In the genomic region with DNA sequence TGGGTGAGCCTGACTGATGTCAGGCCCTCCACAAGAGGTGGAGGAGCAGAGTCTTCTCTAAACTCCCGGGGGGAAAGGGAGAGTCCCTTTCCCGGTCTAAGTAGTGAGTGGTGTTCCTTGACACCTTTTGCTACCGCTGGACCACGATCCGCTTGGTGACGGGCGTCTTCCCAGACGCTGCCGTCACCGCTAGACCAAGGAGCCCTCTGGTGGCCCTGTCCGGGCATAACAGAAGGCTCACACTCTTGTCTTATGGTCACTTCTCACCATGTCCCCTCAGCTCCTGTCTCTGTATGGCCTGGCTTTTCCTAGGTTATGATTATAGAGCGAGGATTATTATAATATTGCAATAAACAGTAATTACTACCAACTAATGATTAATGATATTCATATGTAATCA, we compare ENCODE assay signal across 8 cellular contexts. TPM values are rescaled to one million over a fixed set of nuclear protein-coding genes. Genes with fewer than 3 reads are reported as not detected.
DNase-seq lines count a peak whose midpoint lies in the region; ATAC-seq and TF ChIP-seq lines count a peak whose summit lies in the region.
"Not testable (repeated sequence)": the region's sequence is repeated elsewhere in the genome, so short reads cannot be mapped to it uniquely, and the experiment has no call there.

No MANE protein-coding gene starts in this region.

- ATAC-seq in heart right ventricle; naive thymus-derived CD8-positive, alpha-beta T cell; aorta (ENCODE audit: low FRiP score): not testable (repeated sequence)

- H3K4me1 ChIP-seq in SK-N-SH (ENCODE audit: control insufficient read depth in 1 of 2, insufficient read depth in 2 of 2, low read depth in 1 of 2, low read length in 1 of 2); heart right ventricle; aorta (ENCODE audit: control insufficient read depth in 1 of 2, insufficient read depth in 2 of 2, low read length in 2 of 2): not testable (repeated sequence)

- not testable (repeated sequence) for H3K9me3 Mint-ChIP-seq in naive thymus-derived CD8-positive, alpha-beta T cell

- not testable (repeated sequence) for H3K36me3 Mint-ChIP-seq in naive thymus-derived CD8-positive, alpha-beta T cell

- not testable (repeated sequence) for H3K4me2 ChIP-seq in SK-N-SH

- CTCF ChIA-PET in SK-N-SH (lab: Yijun Ruan, JAX), result interaction anchor here (0.7 to 5.1 kb wide), 21 partner anchors 9 to 117 kb away, joined by 3 to 42 read pairs (median 4); partner anchors contain the start of gene FANCA

- POLR2A ChIA-PET in SK-N-SH (lab: Yijun Ruan, JAX), result not testable (repeated sequence)
- POLR2A ChIA-PET in naive thymus-derived CD8-positive, alpha-beta T cell (lab: Charles Lee), result interaction anchor here (0.6 to 3.9 kb wide), 6 partner anchors 45 to 92 kb away, joined by 4 to 23 read pairs (median 6); partner anchors contain the start of gene SPATA2L

- not testable (repeated sequence) for H3K9me3 ChIP-seq in SK-N-SH; heart right ventricle; aorta (ENCODE audit: control insufficient read depth, low read length)

- H3K27ac ChIP-seq in SK-N-SH (ENCODE audit: low read depth in 2 of 2, low read length in 1 of 2); heart right ventricle; aorta (ENCODE audit: low read depth in 1 of 2, low read length in 2 of 2): not testable (repeated sequence)

- H4K20me1 ChIP-seq in SK-N-SH (ENCODE audit: insufficient read depth), result not testable (repeated sequence)

- not testable (repeated sequence) for H3K9me2 ChIP-seq in SK-N-SH

- H3K79me2 ChIP-seq in SK-N-SH (ENCODE audit: insufficient read depth), result not testable (repeated sequence)

- not testable (repeated sequence) for H3K9ac ChIP-seq in SK-N-SH

- peak; percentile 65 for TF ChIP-seq RAD21 in SK-N-SH (IDR thresholded peaks at IDR 0.05; ENCODE audit: low read length)

- peak; percentile 57 for TF ChIP-seq CTCF in GM12872 (IDR thresholded peaks at IDR 0.05; ENCODE audit: insufficient read depth, low read depth, low read length)
- peak; percentile 56 for TF ChIP-seq CTCF in SK-N-SH (IDR thresholded peaks at IDR 0.05)
- peak; percentile 59 for TF ChIP-seq CTCF in cardiac fibroblast (IDR thresholded peaks at IDR 0.05; ENCODE audit: low read depth, low read length)
- TF ChIP-seq CTCF in heart right ventricle (IDR thresholded peaks at IDR 0.05), result peak; percentile 43 to 82 (median 75)

- TF ChIP-seq EP300 in SK-N-SH (IDR thresholded peaks at IDR 0.05; ENCODE audit: borderline replicate concordance in 1 of 2, low read depth in 1 of 2, low read length in 1 of 2), result not testable (repeated sequence)

- not testable (repeated sequence) for DNase-seq in SK-N-SH
- DNase-seq in activated T-cell treated with anti-CD3 and anti-CD28 coated beads for 24 hours (ENCODE audit: low read depth), result peak; percentile 32
- peak; percentile 41 to 52 for DNase-seq in cardiac fibroblast (ENCODE audit: low read depth in 2 of 2)
- DNase-seq in heart right ventricle, result peak; percentile 52 to 62
- DNase-seq in naive thymus-derived CD8-positive, alpha-beta T cell, result peak; percentile 26 to 83 (median 60)
- DNase-seq in stimulated activated CD4-positive, alpha-beta T cell treated with anti-CD3 and anti-CD28 coated beads, Interleukin-2, amount 100 ng/mL, for 24 hours, result peak; percentile 53 to 56
- DNase-seq in aorta, result peak; percentile 74 to 85

- not testable (repeated sequence) for H3K4me3 ChIP-seq in SK-N-SH (ENCODE audit: low read depth in 2 of 2, low read length in 1 of 2); cardiac fibroblast (replicated peaks in 1 of 2; ENCODE audit: low read depth in 2 of 2, low read length in 2 of 2); heart right ventricle; aorta (ENCODE audit: low read length in 2 of 2)

- H3K4me1 Mint-ChIP-seq in naive thymus-derived CD8-positive, alpha-beta T cell, result peaks cover 3 to 16% (median 11%) of the 10 kb centered on the region in 4 donors

- intact Hi-C loops in heart right ventricle (cut with DNase I) (loop anchor here in 8 of 10 donors (5.0 to 10.0 kb wide), 4 partner anchors 71 to 91 kb away; partner anchors contain the start of genes SPATA2L (in 1 of the 8), VPS9D1 (in 1 of the 8) and ZNF276 (in 1 of the 8)), aorta (cut with DNase I) (loop anchor here in 1 of 2 donors (5.0 kb wide), 1 partner anchor 86 kb away; no protein-coding TSS in a partner anchor)

- H2AFZ ChIP-seq in SK-N-SH (ENCODE audit: low read depth), result not testable (repeated sequence)

- peak overlapping the region in 1 of 10 donors; percentile 19 for H3K4me3 Mint-ChIP-seq in naive thymus-derived CD8-positive, alpha-beta T cell

- WGBS in SK-N-SH (ENCODE audit: low lambda C conversion rate), result 44% methylated on average over 11 of the region's 12 CpGs
- 16 to 23% methylated on average over 12 of the region's 12 CpGs for WGBS in heart right ventricle, 2 donors
- 14 to 16% methylated on average over 12 of the region's 12 CpGs for whole genome bisulfite sequencing in aorta, 2 donors

- not testable (repeated sequence) for H3K36me3 ChIP-seq in SK-N-SH (replicated peaks in 1 of 2; ENCODE audit: control insufficient read depth in 1 of 2, insufficient read depth in 2 of 2, low read length in 1 of 2); aorta (ENCODE audit: control insufficient read depth in 1 of 2, insufficient read depth in 2 of 2, low read length in 1 of 2)
- peaks cover 0 to 21% (median 0%) of the 10 kb centered on the region in 9 donors for H3K36me3 ChIP-seq in heart right ventricle

- not testable (repeated sequence) for H3K27me3 Mint-ChIP-seq in naive thymus-derived CD8-positive, alpha-beta T cell

- not testable (repeated sequence) for H3F3A ChIP-seq in SK-N-SH (replicated peaks; ENCODE audit: insufficient read depth)

- H3K27ac Mint-ChIP-seq in naive thymus-derived CD8-positive, alpha-beta T cell, result peak overlapping the region in 4 of 10 donors; percentile 12 to 61 (median 40)

- not testable (repeated sequence) for H3K27me3 ChIP-seq in SK-N-SH (ENCODE audit: insufficient read depth); heart right ventricle; aorta (ENCODE audit: control insufficient read depth in 1 of 2, insufficient read depth in 2 of 2, low read length in 1 of 2)

TF ChIP-seq in SK-N-SH, 30 proteins besides CTCF, POLR2A, EP300 and RAD21:
- TF ChIP-seq SMC3 (IDR thresholded peaks at IDR 0.05; ENCODE audit: low read depth, low read length), result peak; percentile 69

RNA-seq across cellular contexts. Expression of gene FANCA, which starts 23.4 kb away (rescaled TPM):
- 21.5 and 23.9 TPM in 2 replicates for polyA plus RNA-seq in SK-N-SH (2012; rRNA removed)
- polyA plus RNA-seq in SK-N-SH (2012; cell fraction: cytosol; rRNA removed), result 7.0 and 11.3 TPM in 2 replicates
- 95.8 and 96.9 TPM in 2 replicates for polyA plus RNA-seq in SK-N-SH (2012; cell fraction: nucleus; rRNA removed)
- 100 to 1,000 TPM in 1 of 10 donors, 1 to 10 TPM in 9; 1.0 to 101 (median 2.0) TPM for total RNA-seq in heart right ventricle
- 1 to 10 TPM; 2.8 to 4.0 TPM for polyA plus RNA-seq in heart right ventricle
- total RNA-seq in naive thymus-derived CD8-positive, alpha-beta T cell, result 1 to 10 TPM; 3.7 to 6.1 TPM
- polyA plus RNA-seq in naive thymus-derived CD8-positive, alpha-beta T cell, result 1 to 10 TPM in 2 of 3 donors, under 1 TPM in 1; 0.98 to 7.4 (median 1.5) TPM
- total RNA-seq in aorta, result 1 to 10 TPM; 3.9 to 6.9 TPM
- polyA plus RNA-seq in aorta, result 1 to 10 TPM; 2.0 to 3.5 TPM

RNA-seq across cellular contexts. Expression of gene SPIRE2, which starts 35.2 kb away (rescaled TPM):
- polyA plus RNA-seq in SK-N-SH (2012; rRNA removed) (15.3 and 16.2 TPM in 2 replicates), heart right ventricle (1 to 10 TPM in 1 of 2 donors, under 1 TPM in 1; 0.52 to 1.5 TPM), aorta (1 to 10 TPM; 1.4 to 2.3 TPM)
- polyA plus RNA-seq in SK-N-SH (2012; cell fraction: cytosol; rRNA removed), result 5.8 and 8.0 TPM in 2 replicates
- 71.3 and 82.5 TPM in 2 replicates for polyA plus RNA-seq in SK-N-SH (2012; cell fraction: nucleus; rRNA removed)
- total RNA-seq in heart right ventricle (1 to 10 TPM in 6 of 10 donors, under 1 TPM in 4; 0.46 to 1.9 (median 1.2) TPM), aorta (1 to 10 TPM in 1 of 2 donors, under 1 TPM in 1; 0.62 to 2.2 TPM)
- 1 to 10 TPM; 1.0 to 2.3 TPM for total RNA-seq in naive thymus-derived CD8-positive, alpha-beta T cell
- under 1 TPM in 1 of 3 donors, not detected in 2; 0.16 TPM for polyA plus RNA-seq in naive thymus-derived CD8-positive, alpha-beta T cell
